Comparison of ENCODE assay signal across 1 cellular context in genomic region chr6:39849764-39850163, GRCh38.
TF ChIP-seq lines count a peak whose summit lies in the region.

No MANE protein-coding gene starts in this region.

TF ChIP-seq in HepG2, 621 proteins besides CTCF, POLR2A, EP300 and RAD21 (continued from another document and continues in another):
- TF ChIP-seq ZNF34 (CRISPR knock-in tag; IDR thresholded peaks at IDR 0.05; ENCODE audit: borderline replicate concordance): no peak
- no peak for TF ChIP-seq ZNF317 (CRISPR knock-in tag; IDR thresholded peaks at IDR 0.05)
- no peak for TF ChIP-seq IKZF1 (IDR thresholded peaks at IDR 0.05)
- no peak for TF ChIP-seq KMT2B (CRISPR knock-in tag; IDR thresholded peaks at IDR 0.05)
- TF ChIP-seq ZNF792 (CRISPR knock-in tag; IDR thresholded peaks at IDR 0.05): no peak
- TF ChIP-seq MXD3 (CRISPR knock-in tag; IDR thresholded peaks at IDR 0.05): peak; percentile 63; the same call in 1 of the 2 replicates
- TF ChIP-seq ZNF275 (CRISPR knock-in tag; IDR thresholded peaks at IDR 0.05; ENCODE audit: borderline replicate concordance): no peak
- TF ChIP-seq FLYWCH1 (CRISPR knock-in tag; IDR thresholded peaks at IDR 0.05): no peak
- TF ChIP-seq SSRP1 (CRISPR knock-in tag; IDR thresholded peaks at IDR 0.05): no peak
- no peak for TF ChIP-seq SKI (IDR thresholded peaks at IDR 0.05; ENCODE audit: partially characterized antibody)
- TF ChIP-seq NFYB (CRISPR knock-in tag; IDR thresholded peaks at IDR 0.05): no peak
- no peak for TF ChIP-seq PCBP2 (optimal IDR thresholded peaks at IDR 0.05; ENCODE audit: low read depth, low read length, poor library complexity, severe bottlenecking)
- no peak for TF ChIP-seq SP2 (CRISPR knock-in tag; IDR thresholded peaks at IDR 0.05)
- TF ChIP-seq FIP1L1 (IDR thresholded peaks at IDR 0.05; ENCODE audit: borderline replicate concordance, insufficient read depth, low read depth, low read length): no peak
- no peak for TF ChIP-seq ZNF790 (CRISPR knock-in tag; IDR thresholded peaks at IDR 0.05; ENCODE audit: borderline replicate concordance)
- TF ChIP-seq UBTF (CRISPR knock-in tag; IDR thresholded peaks at IDR 0.05): no peak
- TF ChIP-seq U2AF2 (IDR thresholded peaks at IDR 0.05; ENCODE audit: low read depth, low read length): no peak
- no peak for TF ChIP-seq NCOA2 (CRISPR knock-in tag; IDR thresholded peaks at IDR 0.05)
- no peak for TF ChIP-seq SNAPC5 (CRISPR knock-in tag; IDR thresholded peaks at IDR 0.05; ENCODE audit: borderline replicate concordance)
- no peak for TF ChIP-seq ZNF180 (CRISPR knock-in tag; IDR thresholded peaks at IDR 0.05; ENCODE audit: borderline replicate concordance, low read depth)
- no peak for TF ChIP-seq NFE2L2 (IDR thresholded peaks at IDR 0.05; ENCODE audit: low read length)
- TF ChIP-seq ATRX (CRISPR knock-in tag; IDR thresholded peaks at IDR 0.05; ENCODE audit: borderline replicate concordance): no peak
- TF ChIP-seq ATF2 (CRISPR knock-in tag; IDR thresholded peaks at IDR 0.05): no peak
- no peak for TF ChIP-seq ZNF10 (CRISPR knock-in tag; IDR thresholded peaks at IDR 0.05; ENCODE audit: borderline replicate concordance, low read depth)
- TF ChIP-seq ZFX (CRISPR knock-in tag; IDR thresholded peaks at IDR 0.05; ENCODE audit: low read depth): peak; percentile 55; the same call in 1 of the 2 replicates
- no peak for TF ChIP-seq TP53 (CRISPR knock-in tag; conservative IDR thresholded peaks at IDR 0.05)
- no peak for TF ChIP-seq MIXL1 (CRISPR knock-in tag; IDR thresholded peaks at IDR 0.05)
- no peak for TF ChIP-seq THAP7 (CRISPR knock-in tag; IDR thresholded peaks at IDR 0.05)
- TF ChIP-seq ZNF562 (CRISPR knock-in tag; IDR thresholded peaks at IDR 0.05; ENCODE audit: borderline replicate concordance): no peak
- no peak for TF ChIP-seq ZNF296 (CRISPR knock-in tag; conservative IDR thresholded peaks at IDR 0.05)
- TF ChIP-seq IRF2 (CRISPR knock-in tag; IDR thresholded peaks at IDR 0.05): no peak
- no peak for TF ChIP-seq HIVEP1 (CRISPR knock-in tag; IDR thresholded peaks at IDR 0.05)
- no peak for TF ChIP-seq ISX (CRISPR knock-in tag; conservative IDR thresholded peaks at IDR 0.05)
- TF ChIP-seq TBP (CRISPR knock-in tag; IDR thresholded peaks at IDR 0.05): no peak
- TF ChIP-seq TFDP2 (CRISPR knock-in tag; IDR thresholded peaks at IDR 0.05): 0 out of 2 replicates have a peak, but pooled peaks have one; percentile 41
- 0 out of 2 replicates have a peak, but pooled peaks have one; percentile 13 for TF ChIP-seq PATZ1 (CRISPR knock-in tag; IDR thresholded peaks at IDR 0.05)
- TF ChIP-seq YY1 (IDR thresholded peaks at IDR 0.05; ENCODE audit: insufficient read depth, insufficient replicate concordance, low read depth, low read length): no peak
- TF ChIP-seq ZNF280D (CRISPR knock-in tag; IDR thresholded peaks at IDR 0.05): no peak; the same call in 1 of the 2 replicates
- TF ChIP-seq AKNA (CRISPR knock-in tag; IDR thresholded peaks at IDR 0.05; ENCODE audit: borderline replicate concordance): no peak
- no peak for TF ChIP-seq ZBTB3 (CRISPR knock-in tag; IDR thresholded peaks at IDR 0.05; ENCODE audit: borderline replicate concordance, low read depth)
- TF ChIP-seq ZNF430 (CRISPR knock-in tag; IDR thresholded peaks at IDR 0.05): no peak
- no peak for TF ChIP-seq HDAC2 (CRISPR knock-in tag; IDR thresholded peaks at IDR 0.05)
- no peak for TF ChIP-seq TIGD3 (CRISPR knock-in tag; IDR thresholded peaks at IDR 0.05; ENCODE audit: borderline replicate concordance)
- no peak for TF ChIP-seq SMARCC2 (IDR thresholded peaks at IDR 0.05)
